Comparison of ENCODE assay signal across 20 cellular contexts in the genomic region with DNA sequence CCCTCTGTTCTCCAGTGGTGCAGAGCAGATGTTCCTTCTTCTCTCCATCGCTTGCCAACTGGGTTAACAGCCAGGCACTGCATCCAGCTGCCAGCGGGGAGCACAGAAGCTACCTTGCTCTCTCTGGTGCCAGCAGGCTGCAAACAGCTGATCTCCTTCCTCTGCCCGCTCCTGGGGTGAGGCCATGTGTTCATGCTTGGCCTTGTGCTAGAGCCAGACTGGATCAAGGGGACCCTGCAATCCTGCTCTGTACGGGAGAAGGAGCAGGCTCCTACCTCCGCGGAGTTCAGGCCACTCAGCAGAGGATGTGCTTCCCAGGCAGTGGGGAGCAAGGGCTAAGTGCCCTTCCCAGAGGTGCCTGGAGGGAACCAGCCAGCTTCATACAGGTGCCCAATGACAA. TPM values are rescaled to one million over a fixed set of nuclear protein-coding genes. Genes with fewer than 3 reads are reported as not detected.
DNase-seq lines count a peak whose midpoint lies in the region; ATAC-seq and TF ChIP-seq lines count a peak whose summit lies in the region.
"Had no signal": no experiment of that assay in that cellular context is flagged by ENCODE, and none has a peak within 500 bp of the region (broad histone marks: within the 10 kb centered on the region; RNA-seq: fewer than 3 reads in every experiment).

No MANE protein-coding gene starts in this region.

- peaks cover 0 to 24% (median 0%) of the 10 kb centered on the region in 7 donors for H3K27me3 ChIP-seq in spleen (replicated peaks in 1 of 7)
- no peaks in the 10 kb centered on the region for H3K27me3 ChIP-seq in colonic mucosa

- H3K27ac Mint-ChIP-seq in activated T-cell treated with anti-CD3 and anti-CD28 coated beads, Interleukin-2, amount 50 U/mL, for 24 hours: no peak overlapping the region
- no peak overlapping the region for H3K27ac Mint-ChIP-seq in stimulated activated naive CD8-positive, alpha-beta T cell treated with anti-CD3 and anti-CD28 coated beads, Interleukin-15, amount 100 ng/mL, for 72 hours
- H3K27ac Mint-ChIP-seq: CD4-positive, alpha-beta T cell had no signal

- no peak overlapping the region for H3K4me3 Mint-ChIP-seq in activated T-cell treated with anti-CD3 and anti-CD28 coated beads, Interleukin-2, amount 50 U/mL, for 24 hours
- H3K4me3 Mint-ChIP-seq in stimulated activated naive CD8-positive, alpha-beta T cell treated with anti-CD3 and anti-CD28 coated beads, Interleukin-15, amount 100 ng/mL, for 72 hours: no peak overlapping the region
- H3K4me3 Mint-ChIP-seq: CD4-positive, alpha-beta T cell; IgD-negative memory B cell had no signal

- TF ChIP-seq CTCF in spleen (IDR thresholded peaks at IDR 0.05 in 8 of 11, conservative IDR thresholded peaks at IDR 0.05 in 3 of 11) (no peak), colonic mucosa (IDR thresholded peaks at IDR 0.05) (no peak)

- H3K36me3 ChIP-seq in spleen (peaks cover 0 to 9% (median 0%) of the 10 kb centered on the region in 6 donors), colonic mucosa (no peaks in the 10 kb centered on the region)

- H3K9ac ChIP-seq in colonic mucosa (ENCODE audit: low read depth in 2 of 2, low read length in 2 of 2): no peak overlapping the region

- H3K9me3 ChIP-seq in spleen (peaks cover 0 to 20% (median 13%) of the 10 kb centered on the region in 8 donors), colonic mucosa (no peaks in the 10 kb centered on the region)

- WGBS in spleen, 5 donors: 69 to 83% (median 77%) methylated on average over 6 of the region's 6 CpGs

- H3K4me1 Mint-ChIP-seq in activated T-cell treated with anti-CD3 and anti-CD28 coated beads, Interleukin-2, amount 50 U/mL, for 24 hours (ENCODE audit: low read depth): peaks cover 4% of the 10 kb centered on the region
- peaks cover 4% of the 10 kb centered on the region for H3K4me1 Mint-ChIP-seq in stimulated activated naive CD8-positive, alpha-beta T cell treated with anti-CD3 and anti-CD28 coated beads, Interleukin-15, amount 100 ng/mL, for 72 hours
- H3K4me1 Mint-ChIP-seq: IgD-negative memory B cell had no signal

- no peak overlapping the region for H3K4me3 ChIP-seq in spleen
- no peak overlapping the region for H3K4me3 ChIP-seq in colonic mucosa
- H3K4me3 ChIP-seq: A549 had no signal

- no peak for ATAC-seq in stimulated activated naive CD8-positive, alpha-beta T cell treated with anti-CD3 and anti-CD28 coated beads, Interleukin-15, amount 100 ng/mL, for 72 hours
- ATAC-seq: A549, Right ventricle myocardium inferior had no signal

- H3K27me3 Mint-ChIP-seq in activated T-cell treated with anti-CD3 and anti-CD28 coated beads, Interleukin-2, amount 50 U/mL, for 24 hours: peaks cover 15% of the 10 kb centered on the region
- peaks cover 7% of the 10 kb centered on the region for H3K27me3 Mint-ChIP-seq in stimulated activated naive CD8-positive, alpha-beta T cell treated with anti-CD3 and anti-CD28 coated beads, Interleukin-15, amount 100 ng/mL, for 72 hours

- H3K27ac ChIP-seq in spleen (peak overlapping the region in 6 of 8 donors; percentile 23 to 71 (median 42)), colonic mucosa (no peak overlapping the region)
- H3K27ac ChIP-seq: A549 had no signal

- peaks cover 6% of the 10 kb centered on the region for H3K9me3 Mint-ChIP-seq in activated T-cell treated with anti-CD3 and anti-CD28 coated beads, Interleukin-2, amount 50 U/mL, for 24 hours
- H3K9me3 Mint-ChIP-seq in stimulated activated naive CD8-positive, alpha-beta T cell treated with anti-CD3 and anti-CD28 coated beads, Interleukin-15, amount 100 ng/mL, for 72 hours: peaks cover 14 to 17% of the 10 kb centered on the region in 2 donors

- H3K4me1 ChIP-seq in spleen: peaks cover 3 to 59% (median 20%) of the 10 kb centered on the region in 6 donors
- H3K4me1 ChIP-seq in colonic mucosa: no peaks in the 10 kb centered on the region
- H3K4me1 ChIP-seq: A549, Caco-2 had no signal

- intact Hi-C loops in spleen (cut with DNase I; ENCODE audit: low total_unique reads): no loop called here
- intact Hi-C loops in colonic mucosa (cut with DNase I): no loop called here

- peak; percentile 86 for DNase-seq in DMS 273 treated with DMSO at 0.1 percent for 48 hours (lab: John Stamatoyannopoulos, UW)
- peak; percentile 84 for DNase-seq in NCI-H1694 treated with DMSO at 0.1 percent for 48 hours (lab: John Stamatoyannopoulos, UW)
- DNase-seq in cerebellum (ENCODE audit: low spot score): peak; percentile 45
- DNase-seq in spleen: peak; percentile 31
- no peak for DNase-seq in activated T-cell treated with anti-CD3 and anti-CD28 coated beads, Interleukin-2, amount 50 U/mL, for 24 hours
- DNase-seq in colonic mucosa: no peak
- DNase-seq in stimulated activated naive CD8-positive, alpha-beta T cell treated with anti-CD3 and anti-CD28 coated beads, Interleukin-15, amount 100 ng/mL, for 72 hours: no peak
- DNase-seq: Caco-2; CD4-positive, alpha-beta T cell; DMS53; EL; GOT3; Karpas-422; NCI-H1092; NCI-H1436 treated with DMSO at 0.1 percent for 48 hours; NCI-H345; NK-92 treated with Interleukin-12 subunit alpha and Interleukin-12 subunit beta, amount 100 ng/mL, for 24 hours had no signal

- no peak for TF ChIP-seq POLR2A in spleen (IDR thresholded peaks at IDR 0.05)

- H3K36me3 Mint-ChIP-seq in activated T-cell treated with anti-CD3 and anti-CD28 coated beads, Interleukin-2, amount 50 U/mL, for 24 hours (ENCODE audit: low read depth): no peaks in the 10 kb centered on the region

RNA-seq across cellular contexts. Expression of gene ENGASE, which starts 24.0 kb away (rescaled TPM):
- total RNA-seq in cerebellum (12.5 TPM), spleen (100 to 1,000 TPM in 3 of 7 donors, 10 to 100 TPM in 4; 54.7 to 148 (median 99.4) TPM), colonic mucosa (100 to 1,000 TPM in 1 of 2 donors, 10 to 100 TPM in 1; 53.4 to 111 TPM)
- 100 to 1,000 TPM in 1 of 3 donors, 10 to 100 TPM in 2; 25.0 to 101 (median 43.6) TPM for polyA plus RNA-seq in spleen

RNA-seq across cellular contexts. Expression of gene C1QTNF1, which starts 26.6 kb away (rescaled TPM):
- total RNA-seq in cerebellum: 0.73 TPM
- 100 to 1,000 TPM in 1 of 7 donors, 10 to 100 TPM in 6; 26.5 to 101 (median 69.9) TPM for total RNA-seq in spleen
- polyA plus RNA-seq in spleen: 10 to 100 TPM; 14.7 to 29.1 (median 25.3) TPM
- total RNA-seq in colonic mucosa: 10 to 100 TPM; 10.4 to 12.1 TPM
- total RNA-seq: CD4-positive, alpha-beta T cell had no signal
- polyA plus RNA-seq: IgD-negative memory B cell had no signal

RNA-seq across cellular contexts. Expression of gene CANT1, which starts 41.0 kb away (rescaled TPM):
- total RNA-seq in cerebellum: 17.7 TPM
- total RNA-seq in spleen: 10 to 100 TPM; 48.1 to 76.6 (median 61.2) TPM
- 10 to 100 TPM; 11.2 to 22.1 (median 12.3) TPM for polyA plus RNA-seq in spleen
- 100 to 1,000 TPM; 247 to 390 TPM for total RNA-seq in colonic mucosa

Comparison
In these comparisons a context has a peak if more than half of its experiments do, and no peak if none do; other contexts are left out.
1. DNase-seq: peak in DMS 273 treated with DMSO at 0.1 percent for 48 hours (single experiment), NCI-H1694 treated with DMSO at 0.1 percent for 48 hours (single experiment), cerebellum (single experiment) and spleen (single experiment); none in activated T-cell treated with anti-CD3 and anti-CD28 coated beads, Interleukin-2, amount 50 U/mL, for 24 hours (single experiment), colonic mucosa (single experiment) and stimulated activated naive CD8-positive, alpha-beta T cell treated with anti-CD3 and anti-CD28 coated beads, Interleukin-15, amount 100 ng/mL, for 72 hours (0 of 2).